Comparison of ENCODE assay signal across 8 cellular contexts in genomic region chr2:26401739-26402541, GRCh38. TPM values are rescaled to one million over a fixed set of nuclear protein-coding genes. Genes with fewer than 3 reads are reported as not detected.
DNase-seq lines count a peak whose midpoint lies in the region; ATAC-seq and TF ChIP-seq lines count a peak whose summit lies in the region.

TSS of gene DRC1 (plus strand) at chr2:26401920. CDS start at chr2:26401990, 70 bp downstream.

- peaks cover 11% of the 10 kb centered on the region for H3K4me1 Mint-ChIP-seq in CD14-positive monocyte
- H3K4me1 Mint-ChIP-seq in mesothelial cell of epicardium: peaks cover 3% of the 10 kb centered on the region

- peak within 1 kb of the TSS; percentile 17 to 81 for H3K4me3 Mint-ChIP-seq in CD14-positive monocyte
- H3K4me3 Mint-ChIP-seq in mesothelial cell of epicardium: peak within 1 kb of the TSS; percentile 56

- H3K27ac ChIP-seq in SK-N-SH (ENCODE audit: low read depth in 2 of 2, low read length in 1 of 2) (peak within 1 kb of the TSS in 1 of 2 experiments; percentile 18; a peak in 1 of 4 replicates), esophagus squamous epithelium (no peak within 1 kb of the TSS), tibial nerve (peak within 1 kb of the TSS in 2 of 4 donors; percentile 42 to 64)

- no peaks in the 10 kb centered on the region for H4K20me1 ChIP-seq in SK-N-SH (ENCODE audit: insufficient read depth)

- H3K36me3 Mint-ChIP-seq in CD14-positive monocyte (no peaks in the 10 kb centered on the region), mesothelial cell of epicardium (no peaks in the 10 kb centered on the region)

- 52% methylated on average over 52 of the region's 63 CpGs for WGBS in SK-N-SH (ENCODE audit: low lambda C conversion rate)
- WGBS in esophagus squamous epithelium, 2 donors: 34 to 74% methylated on average over 8 to 15 of the region's 63 CpGs
- WGBS in tibial nerve, 2 donors: 14 to 27% methylated on average over 36 to 52 of the region's 63 CpGs

- no peaks in the 10 kb centered on the region for H3K9me3 ChIP-seq in SK-N-SH
- no peaks in the 10 kb centered on the region for H3K9me3 ChIP-seq in esophagus squamous epithelium
- no peaks in the 10 kb centered on the region for H3K9me3 ChIP-seq in tibial nerve

- no peaks in the 10 kb centered on the region for H3K79me2 ChIP-seq in SK-N-SH (ENCODE audit: insufficient read depth)

- TF ChIP-seq CTCF in CD14-positive monocyte (IDR thresholded peaks at IDR 0.05) (no peak), SK-N-SH (IDR thresholded peaks at IDR 0.05) (no peak), esophagus squamous epithelium (IDR thresholded peaks at IDR 0.05) (no peak), mesothelial cell of epicardium (IDR thresholded peaks at IDR 0.05; ENCODE audit: unreplicated experiment) (no peak), tibial nerve (IDR thresholded peaks at IDR 0.05) (no peak)

- no peak for TF ChIP-seq EP300 in SK-N-SH (IDR thresholded peaks at IDR 0.05; ENCODE audit: borderline replicate concordance in 1 of 2, low read depth in 1 of 2, low read length in 1 of 2)
- TF ChIP-seq EP300 in tibial nerve (IDR thresholded peaks at IDR 0.05): no peak

- POLR2A ChIA-PET in SK-N-SH (lab: Yijun Ruan, JAX): interaction anchor here (0.7 kb wide), 1 partner anchor 160 kb away, joined by 3 read pairs; a partner anchor contains a TSS

- H3K9me2 ChIP-seq in SK-N-SH: no peaks in the 10 kb centered on the region

- H2AFZ ChIP-seq in SK-N-SH (ENCODE audit: low read depth): peak within 1 kb of the TSS; percentile 84; the same call in 1 of the 2 replicates

- H3K27ac Mint-ChIP-seq in CD14-positive monocyte: peak within 1 kb of the TSS in 2 of 7 donors; percentile 57 to 59
- H3K27ac Mint-ChIP-seq in mesothelial cell of epicardium: no peak within 1 kb of the TSS

- H3K9me3 Mint-ChIP-seq in CD14-positive monocyte (no peaks in the 10 kb centered on the region), mesothelial cell of epicardium (no peaks in the 10 kb centered on the region)

- H3K27me3 ChIP-seq in SK-N-SH (ENCODE audit: insufficient read depth) (no peaks in the 10 kb centered on the region), esophagus squamous epithelium (peaks cover 0 to 15% (median 0%) of the 10 kb centered on the region in 4 donors), tibial nerve (no peaks in the 10 kb centered on the region)

- no peak for TF ChIP-seq RAD21 in SK-N-SH (IDR thresholded peaks at IDR 0.05; ENCODE audit: low read length)

- H3K36me3 ChIP-seq in SK-N-SH (replicated peaks in 1 of 2; ENCODE audit: control insufficient read depth in 1 of 2, insufficient read depth in 2 of 2, low read length in 1 of 2) (peaks cover 0 to 5% of the 10 kb centered on the region in 2 experiments), esophagus squamous epithelium (no peaks in the 10 kb centered on the region), tibial nerve (no peaks in the 10 kb centered on the region)

- intact Hi-C loops in CD14-positive monocyte (cut with micrococcal nuclease) (no loop called here), esophagus squamous epithelium (cut with DNase I) (no loop called here)

- peaks cover 5% of the 10 kb centered on the region for H3F3A ChIP-seq in SK-N-SH (replicated peaks; ENCODE audit: insufficient read depth)

- H3K4me3 ChIP-seq in SK-N-SH (ENCODE audit: low read depth in 2 of 2, low read length in 1 of 2): peak within 1 kb of the TSS in 1 of 2 experiments; percentile 48; a peak in 3 of 4 replicates
- H3K4me3 ChIP-seq in esophagus squamous epithelium: peak within 1 kb of the TSS; percentile 4 to 43 (median 24)
- peak within 1 kb of the TSS; percentile 8 to 37 (median 15) for H3K4me3 ChIP-seq in tibial nerve

- H3K27me3 Mint-ChIP-seq in CD14-positive monocyte (ENCODE audit: low read depth in 3 of 3) (peaks cover 10 to 18% (median 17%) of the 10 kb centered on the region in 3 donors), mesothelial cell of epicardium (ENCODE audit: low read depth) (no peaks in the 10 kb centered on the region)

- ATAC-seq in HG03159 (IDR thresholded peaks at IDR 0.05; ENCODE audit: unreplicated experiment): no peak

- TF ChIP-seq POLR2A in esophagus squamous epithelium (IDR thresholded peaks at IDR 0.05): no peak
- no peak for TF ChIP-seq POLR2A in tibial nerve (IDR thresholded peaks at IDR 0.05)

- H3K9ac ChIP-seq in SK-N-SH: peak within 1 kb of the TSS; percentile 39; the same call in 1 of the 2 replicates

- DNase-seq in CD14-positive monocyte (ENCODE audit: low spot score): peak; percentile 50
- peak; percentile 85 for DNase-seq in HK-2 (ENCODE audit: unreplicated experiment)
- DNase-seq in SK-N-SH: peak; percentile 100
- DNase-seq in esophagus squamous epithelium (lab: John Stamatoyannopoulos, UW): no peak
- DNase-seq in mesothelial cell of epicardium (ENCODE audit: low spot score in 2 of 2, unreplicated experiment in 2 of 2): peak; percentile 85 to 86
- no peak for DNase-seq in tibial nerve (ENCODE audit: low spot score in 2 of 2)
- DNase-seq in GF-D8 (lab: John Stamatoyannopoulos, UW): no peak

- CTCF ChIA-PET in SK-N-SH (lab: Yijun Ruan, JAX): interaction anchor here (1.1 to 2.1 kb wide), 5 partner anchors 9 to 176 kb away, joined by 3 to 6 read pairs (median 4); a partner anchor contains a TSS

- H3K4me2 ChIP-seq in SK-N-SH: peak within 1 kb of the TSS; percentile 66

- H3K4me1 ChIP-seq in SK-N-SH (ENCODE audit: control insufficient read depth in 1 of 2, insufficient read depth in 2 of 2, low read depth in 1 of 2, low read length in 1 of 2): peaks cover 0 to 9% of the 10 kb centered on the region in 2 experiments; a peak in 1 of 4 replicates
- peaks cover 7 to 35% (median 9%) of the 10 kb centered on the region in 3 donors for H3K4me1 ChIP-seq in esophagus squamous epithelium
- peaks cover 0 to 12% (median 0%) of the 10 kb centered on the region in 4 donors for H3K4me1 ChIP-seq in tibial nerve

TF ChIP-seq in SK-N-SH, 30 proteins besides CTCF, POLR2A, EP300 and RAD21:
- TF ChIP-seq EZH2phosphoT487 (IDR thresholded peaks at IDR 0.05; ENCODE audit: borderline replicate concordance, low read depth) (no peak), ELF1 (IDR thresholded peaks at IDR 0.05) (no peak), GABPA (IDR thresholded peaks at IDR 0.05; ENCODE audit: low read depth) (no peak), PBX3 (IDR thresholded peaks at IDR 0.05) (no peak), JUND (IDR thresholded peaks at IDR 0.05) (no peak), TEAD4 (IDR thresholded peaks at IDR 0.05; ENCODE audit: borderline replicate concordance, insufficient read depth) (no peak), MAX (IDR thresholded peaks at IDR 0.05; ENCODE audit: low read depth) (peak; percentile 69), CHD2 (IDR thresholded peaks at IDR 0.05; ENCODE audit: low read length, partially characterized antibody) (no peak), RFX5 (IDR thresholded peaks at IDR 0.05; ENCODE audit: low read length) (peak; percentile 56; the same call in 1 of the 2 replicates), FOSL2 (IDR thresholded peaks at IDR 0.05; ENCODE audit: borderline replicate concordance, low read depth) (no peak), GATA2 (CRISPR knock-in tag; IDR thresholded peaks at IDR 0.05) (no peak), FOXJ3 (CRISPR knock-in tag; IDR thresholded peaks at IDR 0.05) (no peak), MXI1 (IDR thresholded peaks at IDR 0.05; ENCODE audit: low read depth, low read length) (peak; percentile 74), YY1 (IDR thresholded peaks at IDR 0.05; ENCODE audit: low read depth) (no peak), POLR2AphosphoS5 (IDR thresholded peaks at IDR 0.05; ENCODE audit: low read depth, low read length) (no peak), NRF1 (IDR thresholded peaks at IDR 0.05; ENCODE audit: low read depth, low read length) (peak; percentile 61; the same call in 1 of the 2 replicates)
TF ChIP-seq in SK-N-SH: peak in this region for 4.

RNA-seq across cellular contexts. Expression of gene DRC1, which starts in this region (rescaled TPM):
- polyA plus RNA-seq in CD14-positive monocyte (not detected), SK-N-SH (2012; rRNA removed) (0.18 TPM in 1 of 2 replicates, not detected in the other)
- 0.01 and 0.04 TPM in 2 replicates for polyA plus RNA-seq in SK-N-SH (2012; cell fraction: cytosol; rRNA removed)
- 0.12 TPM in 1 of 2 replicates, not detected in the other for polyA plus RNA-seq in SK-N-SH (2012; cell fraction: nucleus; rRNA removed)
- total RNA-seq in esophagus squamous epithelium (not detected), mesothelial cell of epicardium (0.18 to 0.59 TPM (median 0.22 TPM) in 3 replicates), tibial nerve (1 to 10 TPM in 2 of 4 donors, under 1 TPM in 2; 0.22 to 5.7 (median 1.7) TPM)

Comparison
In these comparisons a context has a peak if more than half of its experiments do, and no peak if none do; other contexts are left out.
1. Peak in DNase-seq in CD14-positive monocyte; RNA of the gene not detected or under 1 TPM.
2. Peak in DNase-seq, H3K9ac ChIP-seq and H3K4me2 ChIP-seq in SK-N-SH; RNA of the gene not detected or under 1 TPM.
3. Peak in DNase-seq in mesothelial cell of epicardium; RNA of the gene not detected or under 1 TPM.